In genomic region chr15:96353378-96353930, GRCh38 we compare ENCODE assay signal across 12 cellular contexts. TPM values are rescaled to one million over a fixed set of nuclear protein-coding genes. Genes with fewer than 3 reads are reported as not detected.
A peak's percentile ranks its signal among the peaks of the same experiment; 100 is the strongest.
DNase-seq lines count a peak whose midpoint lies in the region; ATAC-seq, FAIRE-seq and TF ChIP-seq lines count a peak whose summit lies in the region.
"Had no signal": no experiment of that assay in that cellular context is flagged by ENCODE, and none has a peak within 500 bp of the region (broad histone marks: within the 10 kb centered on the region; RNA-seq: fewer than 3 reads in every experiment).

No MANE protein-coding gene starts in this region.

- H3K36me3 ChIP-seq in SK-N-SH (replicated peaks in 1 of 2; ENCODE audit: control insufficient read depth in 1 of 2, insufficient read depth in 2 of 2, low read length in 1 of 2): no peaks in the 10 kb centered on the region
- no peaks in the 10 kb centered on the region for H3K36me3 ChIP-seq in H1 (ENCODE audit: control insufficient read depth in 2 of 4, insufficient read depth in 4 of 4, low read length in 3 of 4)
- no peaks in the 10 kb centered on the region for H3K36me3 ChIP-seq in muscle layer of duodenum (ENCODE audit: control insufficient read depth in 1 of 2, insufficient read depth in 2 of 2, low read length in 2 of 2)
- H3K36me3 ChIP-seq in tibial artery: no peaks in the 10 kb centered on the region

- no peak for TF ChIP-seq EP300 in SK-N-SH (IDR thresholded peaks at IDR 0.05; ENCODE audit: borderline replicate concordance in 1 of 2, low read depth in 1 of 2, low read length in 1 of 2)
- no peak for TF ChIP-seq EP300 in H1 (IDR thresholded peaks at IDR 0.05; ENCODE audit: borderline replicate concordance in 1 of 2, low read depth in 2 of 2, low read length in 2 of 2)

- no peak overlapping the region for H2BK15ac ChIP-seq in H1 (ENCODE audit: low read length)

- H2AK5ac ChIP-seq in H1 (ENCODE audit: low read depth, low read length): no peak overlapping the region

- no peak overlapping the region for H3K27ac ChIP-seq in SK-N-SH (ENCODE audit: low read depth in 2 of 2, low read length in 1 of 2)
- H3K27ac ChIP-seq in H1 (ENCODE audit: low read depth, low read length): no peak overlapping the region
- H3K27ac ChIP-seq in muscle layer of duodenum (ENCODE audit: low read length): peak overlapping the region; percentile 87
- H3K27ac ChIP-seq in tibial artery: peak overlapping the region; percentile 97 to 99

- TF ChIP-seq CTCF in SK-N-SH (IDR thresholded peaks at IDR 0.05) (no peak), H1 (IDR thresholded peaks at IDR 0.05; ENCODE audit: control extremely low read depth in 1 of 3, insufficient read depth in 1 of 3, low read depth in 1 of 3, low read length in 3 of 3) (no peak), tibial artery (IDR thresholded peaks at IDR 0.05) (no peak)

- 36% methylated on average over 25 of the region's 25 CpGs for WGBS in SK-N-SH (ENCODE audit: low lambda C conversion rate)
- 13% methylated on average over 25 of the region's 25 CpGs; no CpG with 5 or more reads in 1 of the 2 experiments for WGBS in H1 (ENCODE audit: extremely low coverage in 1 of 2, insufficient coverage in 1 of 2, insufficient read length in 1 of 2, insufficient replicate concordance in 2 of 2, low coverage in 1 of 2, low lambda C conversion rate in 2 of 2, missing lambda C conversion rate in 1 of 2), 2 experiments

- H3K9ac ChIP-seq in SK-N-SH (no peak overlapping the region), H1 (replicated peaks in 1 of 4; ENCODE audit: extremely low read depth in 1 of 4, low read depth in 3 of 4, low read length in 3 of 4) (no peak overlapping the region)

- H3K27me3 ChIP-seq in SK-N-SH (ENCODE audit: insufficient read depth) (peaks cover 90% of the 10 kb centered on the region), H1 (replicated peaks in 1 of 4; ENCODE audit: control insufficient read depth in 3 of 4, extremely low read depth in 1 of 4, insufficient read depth in 3 of 4, low read length in 3 of 4) (peaks cover 93 to 100% (median 99%) of the 10 kb centered on the region in 4 experiments), muscle layer of duodenum (ENCODE audit: low read depth, low read length) (peaks cover 15% of the 10 kb centered on the region), tibial artery (no peaks in the 10 kb centered on the region)

- DNase-seq in SK-N-SH (no peak), H1 (ENCODE audit: low read depth in 1 of 2, low spot score in 2 of 2) (no peak), tibial artery (no peak), cortex of kidney (lab: John Stamatoyannopoulos, UW) (no peak), kidney tubule cell (ENCODE audit: low spot score) (no peak)
- DNase-seq: anterior cingulate cortex, hippocampal formation, NCI-H446 treated with DMSO at 0.1 percent for 48 hours, occipital lobe had no signal

- no peak for TF ChIP-seq POLR2A in H1 (IDR thresholded peaks at IDR 0.05; ENCODE audit: control extremely low read depth in 1 of 2, low read depth in 2 of 2, low read length in 2 of 2)

- no peak overlapping the region for H3K4me2 ChIP-seq in SK-N-SH
- peak overlapping the region; percentile 58 to 70 for H3K4me2 ChIP-seq in H1 (ENCODE audit: insufficient read depth in 1 of 2, low read depth in 2 of 2, low read length in 2 of 2)

- no peak overlapping the region for H2BK5ac ChIP-seq in H1 (ENCODE audit: low read depth, low read length)

- H3K9me2 ChIP-seq in SK-N-SH: no peaks in the 10 kb centered on the region

- H3K4me1 ChIP-seq in SK-N-SH (ENCODE audit: control insufficient read depth in 1 of 2, insufficient read depth in 2 of 2, low read depth in 1 of 2, low read length in 1 of 2) (peaks cover 0 to 4% of the 10 kb centered on the region in 2 experiments; a peak in 2 of 4 replicates), H1 (replicated peaks in 1 of 4; ENCODE audit: control insufficient read depth in 3 of 4, insufficient read depth in 4 of 4, low read length in 3 of 4) (peaks cover 8 to 26% (median 12%) of the 10 kb centered on the region in 4 experiments; a peak in 6 of 7 replicates), muscle layer of duodenum (ENCODE audit: control insufficient read depth in 1 of 2, insufficient read depth in 2 of 2, low read length in 2 of 2) (peaks cover 5 to 24% of the 10 kb centered on the region in 2 donors), tibial artery (peaks cover 0 to 83% (median 41%) of the 10 kb centered on the region in 4 donors)

- no peaks in the 10 kb centered on the region for H3K79me1 ChIP-seq in H1 (ENCODE audit: low read depth, low read length)

- peaks cover 3% of the 10 kb centered on the region for H3F3A ChIP-seq in SK-N-SH (replicated peaks; ENCODE audit: insufficient read depth)

- H2BK120ac ChIP-seq in H1 (replicated peaks; ENCODE audit: low read depth, low read length): no peak overlapping the region

- H3K9me3 ChIP-seq in SK-N-SH (no peaks in the 10 kb centered on the region), H1 (ENCODE audit: insufficient read depth in 2 of 2, low read depth in 1 of 2, low read length in 1 of 2) (no peaks in the 10 kb centered on the region), muscle layer of duodenum (ENCODE audit: control insufficient read depth in 1 of 2, low read length in 2 of 2) (no peaks in the 10 kb centered on the region), tibial artery (no peaks in the 10 kb centered on the region)

- H3K4ac ChIP-seq in H1 (replicated peaks; ENCODE audit: insufficient read length, low read depth, low read length): no peak overlapping the region

- no peaks in the 10 kb centered on the region for H3K79me2 ChIP-seq in SK-N-SH (ENCODE audit: insufficient read depth)
- H3K79me2 ChIP-seq in H1 (ENCODE audit: control insufficient read depth in 1 of 2, insufficient read depth in 2 of 2, low read length in 2 of 2): no peaks in the 10 kb centered on the region

- H2AFZ ChIP-seq in SK-N-SH (ENCODE audit: low read depth) (no peak overlapping the region), H1 (ENCODE audit: low read length) (no peak overlapping the region)

- H4K8ac ChIP-seq in H1 (ENCODE audit: extremely low read depth, insufficient read depth, low read length): no peak overlapping the region

- H4K20me1 ChIP-seq in SK-N-SH (ENCODE audit: insufficient read depth): no peaks in the 10 kb centered on the region
- peaks cover 10 to 36% of the 10 kb centered on the region in 2 experiments for H4K20me1 ChIP-seq in H1 (replicated peaks in 1 of 2; ENCODE audit: control insufficient read depth in 1 of 2, insufficient read depth in 2 of 2, low read length in 2 of 2)

- H3K23ac ChIP-seq in H1 (ENCODE audit: insufficient read length): no peak overlapping the region

- H3K56ac ChIP-seq in H1 (replicated peaks; ENCODE audit: insufficient read length, low read depth, low read length): no peak overlapping the region

- no peak overlapping the region for H2BK20ac ChIP-seq in H1 (ENCODE audit: low read length)

- no peak overlapping the region; the same call in 1 of the 2 replicates for H3K18ac ChIP-seq in H1 (ENCODE audit: extremely low read depth, low read length)

- POLR2A ChIA-PET in SK-N-SH (lab: Yijun Ruan, JAX): no interaction called here
- POLR2A ChIA-PET in H1 (lab: Charles Lee; ENCODE audit: partially characterized antibody): interaction anchor here (1.0 kb wide), 1 partner anchor 9 kb away, joined by 3 read pairs; no protein-coding TSS in a partner anchor

- CTCF ChIA-PET in SK-N-SH (lab: Yijun Ruan, JAX): interaction anchor here (0.6 to 8.0 kb wide), 3 partner anchors 26 to 450 kb away, joined by 3 to 102 read pairs (median 3); no protein-coding TSS in a partner anchor
- CTCF ChIA-PET in H1 (lab: Charles Lee; ENCODE audit: partially characterized antibody): interaction anchor here (0.8 to 3.2 kb wide), 18 partner anchors 9 to 1775 kb away, joined by 3 to 21 read pairs (median 4); no protein-coding TSS in a partner anchor

- H3K4me3 ChIP-seq in SK-N-SH (ENCODE audit: low read depth in 2 of 2, low read length in 1 of 2): no peak overlapping the region
- H3K4me3 ChIP-seq in H1 (ENCODE audit: extremely low read depth in 1 of 4, insufficient read depth in 2 of 4, low read depth in 3 of 4, low read length in 4 of 4): peak overlapping the region in 3 of 4 experiments; percentile 1 to 53 (median 14); a peak in 4 of 8 replicates
- H3K4me3 ChIP-seq in muscle layer of duodenum (ENCODE audit: low read depth in 1 of 2, low read length in 2 of 2): peak overlapping the region; percentile 61 to 76
- H3K4me3 ChIP-seq in tibial artery: peak overlapping the region; percentile 58 to 72

- no peak overlapping the region for H4K91ac ChIP-seq in H1 (replicated peaks; ENCODE audit: insufficient read length, low read length)

- H4K5ac ChIP-seq in H1 (ENCODE audit: insufficient read length, low read depth, low read length): no peak overlapping the region

- intact Hi-C loops in tibial artery (cut with DNase I; ENCODE audit: low total_unique reads): loop anchor here (10.0 kb wide), 1 partner anchor 1679 kb away; no protein-coding TSS in a partner anchor

- no peak overlapping the region for H2BK12ac ChIP-seq in H1 (ENCODE audit: low read depth, low read length)

- H3K23me2 ChIP-seq in H1 (ENCODE audit: low read depth, low read length): peaks cover 1% of the 10 kb centered on the region; the same call in 1 of the 2 replicates

- H3K14ac ChIP-seq in H1 (ENCODE audit: insufficient read length): no peak overlapping the region

- TF ChIP-seq RAD21 in SK-N-SH (IDR thresholded peaks at IDR 0.05; ENCODE audit: low read length) (no peak), H1 (IDR thresholded peaks at IDR 0.05 in 1 of 2, conservative IDR thresholded peaks at IDR 0.05 in 1 of 2; ENCODE audit: low read depth in 2 of 2, low read length in 2 of 2) (no peak)

- no peak for FAIRE-seq in H1 (lab: Jason Lieb, UNC)

- ATAC-seq in SK-N-SH treated with all-trans-retinoic acid at 6 μM for 48 hours (no peak), esophagus mucosa (no peak)

TF ChIP-seq in SK-N-SH, 30 proteins besides CTCF, POLR2A, EP300 and RAD21 (continues in another document):
- no peak for TF ChIP-seq YY1 (IDR thresholded peaks at IDR 0.05; ENCODE audit: low read depth)

TF ChIP-seq in SK-N-SH treated with all-trans-retinoic acid at 6 μM for 48 hours, 23 proteins besides CTCF, POLR2A, EP300 and RAD21 (continues in another document):
- no peak for TF ChIP-seq PPARA (CRISPR knock-in tag; IDR thresholded peaks at IDR 0.05; ENCODE audit: borderline replicate concordance)

RNA-seq across cellular contexts. Expression of gene NR2F2, which starts 23.0 kb away (rescaled TPM):
- polyA plus RNA-seq in SK-N-SH (2012; rRNA removed) (2.8 and 3.9 TPM in 2 replicates), H1 (2011; rRNA removed) (0.03 and 0.14 TPM in 2 replicates)
- polyA plus RNA-seq in SK-N-SH (2012; cell fraction: cytosol; rRNA removed): 2.8 and 3.7 TPM in 2 replicates
- 3.8 and 5.0 TPM in 2 replicates for polyA plus RNA-seq in SK-N-SH (2012; cell fraction: nucleus; rRNA removed)
- not detected in 2 replicates for total RNA-seq in H1 (2021; fragmentation: NEBNext Ultra II Directional; extraction: Animal tissue kit (Norgen Biotek cat#: 25700))
- polyA plus RNA-seq in H1 (2011; cell fraction: cytosol; rRNA removed): 0.05 TPM
- 0.07 TPM for polyA plus RNA-seq in H1 (2011; cell fraction: nucleus; rRNA removed)
- 0.21 to 0.88 TPM (median 0.46 TPM) in 4 replicates for polyA plus RNA-seq in H1 (2012, experiment 1 of 2)
- polyA plus RNA-seq in H1 (2012, experiment 2 of 2): 0.10 TPM
- polyA plus RNA-seq in H1 (2013, experiment 1 of 2): 0.04 TPM
- 0.04 TPM for polyA plus RNA-seq in H1 (2013, experiment 2 of 2)
- polyA minus RNA-seq in H1 (2011; rRNA and poly(A)+ RNA removed): 0.03 TPM in 1 of 2 replicates, not detected in the other
- 0.29 TPM for polyA minus RNA-seq in H1 (2011; cell fraction: cytosol; rRNA and poly(A)+ RNA removed)
- not detected for polyA minus RNA-seq in H1 (2011; cell fraction: nucleus; rRNA and poly(A)+ RNA removed)
- total RNA-seq in esophagus mucosa: 6.9 TPM

Comparison
In these comparisons a context has a peak if more than half of its experiments do, and no peak if none do; other contexts are left out.
1. H3K27ac ChIP-seq: peak in muscle layer of duodenum (single experiment) and tibial artery (2 of 2); none in SK-N-SH (0 of 2) and H1 (single experiment).
2. H3K4me3 ChIP-seq: peak in H1 (3 of 4), muscle layer of duodenum (2 of 2) and tibial artery (2 of 2); none in SK-N-SH (0 of 2).